In the genomic region with DNA sequence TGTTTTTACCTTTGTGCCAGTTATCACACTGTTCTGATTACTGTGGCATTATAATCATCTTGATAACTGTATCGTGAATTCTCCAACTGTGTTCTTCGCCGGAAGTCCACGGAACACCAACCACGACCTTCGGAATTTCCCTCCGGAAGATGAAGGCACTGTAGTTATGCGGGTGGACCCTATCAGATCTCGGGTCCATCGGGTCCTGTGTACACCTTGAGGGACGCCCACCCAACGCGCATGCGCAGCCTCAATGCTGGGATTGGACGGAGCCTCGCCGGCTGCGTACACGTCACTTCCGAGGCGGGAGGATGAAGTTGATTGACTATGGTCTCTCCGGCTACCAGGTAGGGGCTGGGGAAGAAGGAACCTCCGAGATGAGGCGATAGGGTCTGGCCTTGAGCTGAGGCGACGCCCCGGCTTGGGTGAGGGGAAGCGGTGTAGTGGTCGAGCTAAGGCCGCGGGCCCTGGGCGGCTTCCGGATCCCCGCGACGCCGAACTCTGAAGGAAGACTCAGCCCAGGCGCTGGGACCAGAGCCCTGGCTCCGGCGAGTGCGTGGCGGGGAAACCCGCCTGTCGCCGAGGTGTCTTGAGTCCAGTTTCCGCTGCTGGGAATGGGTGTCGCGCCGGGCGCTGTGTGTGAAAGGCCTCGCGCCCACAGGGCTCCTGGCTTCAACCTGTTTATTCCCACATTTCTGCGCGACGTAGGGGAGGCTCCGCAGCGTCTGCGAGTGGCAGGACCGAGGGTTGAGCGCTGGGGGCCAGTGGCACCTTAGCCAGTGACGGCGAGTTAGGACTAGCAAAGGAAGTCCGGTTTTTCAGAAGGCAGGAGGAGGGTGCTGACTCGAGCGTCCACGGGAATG, we compare ENCODE assay signal across 8 cellular contexts. TPM values are rescaled to one million over a fixed set of nuclear protein-coding genes. Genes with fewer than 3 reads are reported as not detected.
DNase-seq lines count a peak whose midpoint lies in the region; ATAC-seq and TF ChIP-seq lines count a peak whose summit lies in the region.

A gene with protein sequence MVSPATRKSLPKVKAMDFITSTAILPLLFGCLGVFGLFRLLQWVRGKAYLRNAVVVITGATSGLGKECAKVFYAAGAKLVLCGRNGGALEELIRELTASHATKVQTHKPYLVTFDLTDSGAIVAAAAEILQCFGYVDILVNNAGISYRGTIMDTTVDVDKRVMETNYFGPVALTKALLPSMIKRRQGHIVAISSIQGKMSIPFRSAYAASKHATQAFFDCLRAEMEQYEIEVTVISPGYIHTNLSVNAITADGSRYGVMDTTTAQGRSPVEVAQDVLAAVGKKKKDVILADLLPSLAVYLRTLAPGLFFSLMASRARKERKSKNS (plus strand): TSS at position 320 of the 863 bp plus-strand sequence. CDS start 8 bp downstream, at position 328.

- peak within 1 kb of the TSS; percentile 78 to 92 for H3K4me3 ChIP-seq in right atrium auricular region
- peak within 1 kb of the TSS; percentile 71 to 99 for H3K4me3 ChIP-seq in uterus

- intact Hi-C loops in uterus (cut with DNase I; ENCODE audit: low total_unique reads), result loop anchor here (10.0 kb wide), 1 partner anchor 148 kb away; no protein-coding TSS in a partner anchor

- H3K27ac ChIP-seq in right atrium auricular region (peak within 1 kb of the TSS; percentile 94 to 95), uterus (peak within 1 kb of the TSS; percentile 76 to 92)

- H3K9me3 ChIP-seq in right atrium auricular region (no peaks in the 10 kb centered on the region), uterus (no peaks in the 10 kb centered on the region)

- H3K4me1 ChIP-seq in right atrium auricular region, result peaks cover 0 to 29% of the 10 kb centered on the region in 2 donors
- H3K4me1 ChIP-seq in uterus, result no peaks in the 10 kb centered on the region

- H3K27me3 ChIP-seq in right atrium auricular region, result no peaks in the 10 kb centered on the region
- H3K27me3 ChIP-seq in uterus, result no peaks in the 10 kb centered on the region

- DNase-seq in NCI-H1694 treated with DMSO at 0.1 percent for 48 hours (lab: John Stamatoyannopoulos, UW) (peak; percentile 88), T-helper 2 cell (peak; percentile 92 to 96 (median 95)), anterior cingulate cortex (lab: John Stamatoyannopoulos, UW) (peak; percentile 65 to 98 (median 92)), right atrium auricular region (ENCODE audit: low spot score) (peak; percentile 94), pulmonary artery endothelial cell (ENCODE audit: low read depth, low spot score) (peak; percentile 58), uterus (peak; percentile 95 to 96)

- peak; percentile 95 for ATAC-seq in HG02885 (IDR thresholded peaks at IDR 0.05; ENCODE audit: poor library complexity, unreplicated experiment)

- TF ChIP-seq CTCF in right atrium auricular region (IDR thresholded peaks at IDR 0.05) (no peak), uterus (IDR thresholded peaks at IDR 0.05) (peak in 1 of 4 experiments; percentile 1)

- H3K36me3 ChIP-seq in right atrium auricular region (no peaks in the 10 kb centered on the region), uterus (no peaks in the 10 kb centered on the region)

- TF ChIP-seq POLR2A in GM15510 (IDR thresholded peaks at IDR 0.05; ENCODE audit: borderline replicate concordance, extremely low read depth, insufficient read length) (peak; percentile 83), uterus (IDR thresholded peaks at IDR 0.05) (peak in 1 of 2 donors; percentile 74)

RNA-seq across cellular contexts. Expression of the gene that starts here (rescaled TPM):
- total RNA-seq in right atrium auricular region (10 to 100 TPM; 35.8 to 45.3 TPM), pulmonary artery endothelial cell (12.5 and 15.1 TPM in 2 replicates), uterus (10 to 100 TPM; 21.5 to 42.6 (median 30.0) TPM)

Comparison
In these comparisons a context has a peak if more than half of its experiments do, and no peak if none do; other contexts are left out.
1. Peak in every context shown above with its lines: DNase-seq, ATAC-seq, H3K4me3 ChIP-seq and H3K27ac ChIP-seq.